Comparison of ENCODE assay signal across 30 cellular contexts in the genomic region with DNA sequence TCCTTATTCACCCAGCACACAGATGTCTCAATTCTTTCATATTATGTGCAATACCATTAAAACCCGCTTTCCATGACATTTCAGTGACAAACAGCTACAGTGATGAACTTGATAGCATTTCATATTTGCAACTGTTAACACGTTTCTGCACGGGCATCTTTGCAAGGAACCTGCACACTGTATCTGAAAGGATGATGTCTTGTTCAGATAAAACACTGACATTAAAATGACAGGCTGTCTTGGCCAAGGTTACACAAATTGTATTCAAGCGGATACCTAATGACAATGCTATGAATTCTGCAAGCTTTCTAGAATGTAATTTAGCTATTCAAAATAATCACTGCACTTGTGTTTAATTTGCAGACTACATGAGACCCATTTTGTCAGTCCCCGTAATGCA.
DNase-seq lines count a peak whose midpoint lies in the region; ATAC-seq, FAIRE-seq and TF ChIP-seq lines count a peak whose summit lies in the region.
"Had no signal": no experiment of that assay in that cellular context is flagged by ENCODE, and none has a peak within 500 bp of the region (broad histone marks: within the 10 kb centered on the region; RNA-seq: fewer than 3 reads in every experiment).

No MANE protein-coding gene starts in this region.

- H3K36me3 ChIP-seq in adrenal gland (replicated peaks in 1 of 2) = no peaks in the 10 kb centered on the region
- H3K36me3 ChIP-seq: breast epithelium, neural progenitor cell, vagina had no signal

- no peak for DNase-seq in activated T-cell treated with anti-CD3 and anti-CD28 coated beads, Interleukin-2, amount 50 U/mL, for 72 hours
- DNase-seq in activated T-cell treated with anti-CD3 and anti-CD28 coated beads, Interleukin-2, amount 50 U/mL, for 1 hour = no peak
- DNase-seq in D721Med (ENCODE audit: insufficient read length, low spot score) (no peak), osteocyte (ENCODE audit: extremely low spot score, unreplicated experiment) (no peak), NCI-H2227 (lab: John Stamatoyannopoulos, UW; ENCODE audit: unreplicated experiment) (no peak), adrenal gland (no peak)
- DNase-seq in activated naive CD8-positive, alpha-beta T cell treated with anti-CD3 and anti-CD28 coated beads, Interleukin-2, amount 50 U/mL, for 24 hours = no peak
- no peak for DNase-seq in natural killer cell treated with Interleukin-12 subunit alpha and Interleukin-12 subunit beta and Interleukin-15 and Interleukin-18, amount 100 ng/mL, for 72 hours (ENCODE audit: low spot score)
- DNase-seq: activated CD8-positive, alpha-beta memory T cell treated with anti-CD3 and anti-CD28 coated beads for 24 hours; activated naive CD4-positive, alpha-beta T cell treated with Interleukin-2 at 50 U/mL for 16 hours; activated T-cell treated with anti-CD3 and anti-CD28 coated beads, Interleukin-2, amount 50 U/mL, for 24 hours; anterior cingulate cortex; DMS 273 treated with DMSO at 0.1 percent for 48 hours; effector CD8-positive, alpha-beta T cell; KG1; MG63; NCI-H1417 treated with DMSO at 0.1 percent for 48 hours; NCI-H2081; NCI-H226; NCI-H526 treated with DMSO at 0.1 percent for 48 hours; SHP77; stimulated activated CD4-positive, alpha-beta T cell treated with anti-CD3 and anti-CD28 coated beads, Interleukin-1b, Interleukin-23, amount 100 ng/mL, for 48 hours; thyroid gland had no signal

- no peak overlapping the region for H3K4me3 ChIP-seq in adrenal gland
- H3K4me3 ChIP-seq: A549, breast epithelium, MG63, neural progenitor cell, smooth muscle cell, thyroid gland, vagina had no signal

- H3K4me3 Mint-ChIP-seq in activated T-cell treated with anti-CD3 and anti-CD28 coated beads, Interleukin-2, amount 50 U/mL, for 72 hours = peak overlapping the region in 1 of 2 donors; percentile 30
- no peak overlapping the region for H3K4me3 Mint-ChIP-seq in activated naive CD8-positive, alpha-beta T cell treated with anti-CD3 and anti-CD28 coated beads, Interleukin-2, amount 50 U/mL, for 24 hours
- no peak overlapping the region for H3K4me3 Mint-ChIP-seq in osteocyte (ENCODE audit: unreplicated experiment)
- no peak overlapping the region for H3K4me3 Mint-ChIP-seq in natural killer cell treated with Interleukin-12 subunit alpha and Interleukin-12 subunit beta and Interleukin-15 and Interleukin-18, amount 100 ng/mL, for 72 hours
- H3K4me3 Mint-ChIP-seq: activated T-cell treated with anti-CD3 and anti-CD28 coated beads, Interleukin-2, amount 50 U/mL, for 24 hours; neural progenitor cell had no signal

- no peaks in the 10 kb centered on the region for H3K27me3 ChIP-seq in adrenal gland
- H3K27me3 ChIP-seq: breast epithelium, MG63, neural progenitor cell, thyroid gland, vagina had no signal

- no peak for ATAC-seq in activated T-cell treated with anti-CD3 and anti-CD28 coated beads, Interleukin-2, amount 50 U/mL, for 72 hours (replicated peaks in 1 of 2)
- ATAC-seq in activated naive CD8-positive, alpha-beta T cell treated with anti-CD3 and anti-CD28 coated beads, Interleukin-2, amount 50 U/mL, for 24 hours = no peak
- no peak for ATAC-seq in natural killer cell treated with Interleukin-12 subunit alpha and Interleukin-12 subunit beta and Interleukin-15 and Interleukin-18, amount 100 ng/mL, for 72 hours
- ATAC-seq: A549 had no signal

- peaks cover 5 to 19% of the 10 kb centered on the region in 2 donors for H3K4me1 ChIP-seq in adrenal gland (replicated peaks in 1 of 2)
- H3K4me1 ChIP-seq: parathyroid adenoma had no signal

- intact Hi-C loops in adrenal gland (cut with DNase I) = no loop called here

- TF ChIP-seq CTCF in D721Med (IDR thresholded peaks at IDR 0.05; ENCODE audit: insufficient read depth, missing control alignments) (no peak), osteocyte (IDR thresholded peaks at IDR 0.05) (no peak), adrenal gland (IDR thresholded peaks at IDR 0.05) (no peak)

- H3K27ac Mint-ChIP-seq in activated T-cell treated with anti-CD3 and anti-CD28 coated beads, Interleukin-2, amount 50 U/mL, for 72 hours = peak overlapping the region; percentile 68
- peak overlapping the region; percentile 91 for H3K27ac Mint-ChIP-seq in activated naive CD8-positive, alpha-beta T cell treated with anti-CD3 and anti-CD28 coated beads, Interleukin-2, amount 50 U/mL, for 24 hours
- peak overlapping the region; percentile 84 for H3K27ac Mint-ChIP-seq in osteocyte (ENCODE audit: unreplicated experiment)
- peak overlapping the region in 1 of 2 donors; percentile 76 for H3K27ac Mint-ChIP-seq in natural killer cell treated with Interleukin-12 subunit alpha and Interleukin-12 subunit beta and Interleukin-15 and Interleukin-18, amount 100 ng/mL, for 72 hours
- H3K27ac Mint-ChIP-seq: activated T-cell treated with anti-CD3 and anti-CD28 coated beads, Interleukin-2, amount 50 U/mL, for 24 hours; neural progenitor cell had no signal

- H3K4me1 Mint-ChIP-seq in activated T-cell treated with anti-CD3 and anti-CD28 coated beads, Interleukin-2, amount 50 U/mL, for 72 hours (ENCODE audit: low read depth) = peaks cover 31% of the 10 kb centered on the region
- peaks cover 100% of the 10 kb centered on the region for H3K4me1 Mint-ChIP-seq in activated naive CD8-positive, alpha-beta T cell treated with anti-CD3 and anti-CD28 coated beads, Interleukin-2, amount 50 U/mL, for 24 hours
- peaks cover 99% of the 10 kb centered on the region for H3K4me1 Mint-ChIP-seq in osteocyte (ENCODE audit: unreplicated experiment)
- H3K4me1 Mint-ChIP-seq in natural killer cell treated with Interleukin-12 subunit alpha and Interleukin-12 subunit beta and Interleukin-15 and Interleukin-18, amount 100 ng/mL, for 72 hours (ENCODE audit: low read depth in 2 of 2) = peaks cover 49 to 75% of the 10 kb centered on the region in 2 donors

- WGBS in adrenal gland, 4 donors = 91 to 95% (median 93%) methylated on average over 5 of the region's 5 CpGs

- no peaks in the 10 kb centered on the region for H3K9me3 Mint-ChIP-seq in activated T-cell treated with anti-CD3 and anti-CD28 coated beads, Interleukin-2, amount 50 U/mL, for 72 hours
- no peaks in the 10 kb centered on the region for H3K9me3 Mint-ChIP-seq in activated naive CD8-positive, alpha-beta T cell treated with anti-CD3 and anti-CD28 coated beads, Interleukin-2, amount 50 U/mL, for 24 hours
- no peaks in the 10 kb centered on the region for H3K9me3 Mint-ChIP-seq in osteocyte (ENCODE audit: unreplicated experiment)
- H3K9me3 Mint-ChIP-seq in natural killer cell treated with Interleukin-12 subunit alpha and Interleukin-12 subunit beta and Interleukin-15 and Interleukin-18, amount 100 ng/mL, for 72 hours = no peaks in the 10 kb centered on the region
- H3K9me3 Mint-ChIP-seq: activated T-cell treated with anti-CD3 and anti-CD28 coated beads, Interleukin-2, amount 50 U/mL, for 24 hours; neural progenitor cell had no signal

- no peak overlapping the region for H3K27ac ChIP-seq in adrenal gland
- H3K27ac ChIP-seq: neural progenitor cell, parathyroid adenoma had no signal

- H3K36me3 Mint-ChIP-seq in activated T-cell treated with anti-CD3 and anti-CD28 coated beads, Interleukin-2, amount 50 U/mL, for 72 hours (ENCODE audit: insufficient read depth in 2 of 2) = peaks cover 15 to 31% of the 10 kb centered on the region in 2 donors
- peaks cover 71% of the 10 kb centered on the region for H3K36me3 Mint-ChIP-seq in activated naive CD8-positive, alpha-beta T cell treated with anti-CD3 and anti-CD28 coated beads, Interleukin-2, amount 50 U/mL, for 24 hours (ENCODE audit: low read depth)
- peaks cover 26% of the 10 kb centered on the region for H3K36me3 Mint-ChIP-seq in osteocyte (ENCODE audit: unreplicated experiment)
- peaks cover 9% of the 10 kb centered on the region for H3K36me3 Mint-ChIP-seq in natural killer cell treated with Interleukin-12 subunit alpha and Interleukin-12 subunit beta and Interleukin-15 and Interleukin-18, amount 100 ng/mL, for 72 hours
- H3K36me3 Mint-ChIP-seq: neural progenitor cell had no signal

- H3K27me3 Mint-ChIP-seq in activated T-cell treated with anti-CD3 and anti-CD28 coated beads, Interleukin-2, amount 50 U/mL, for 72 hours (ENCODE audit: low read depth) = no peaks in the 10 kb centered on the region
- no peaks in the 10 kb centered on the region for H3K27me3 Mint-ChIP-seq in activated naive CD8-positive, alpha-beta T cell treated with anti-CD3 and anti-CD28 coated beads, Interleukin-2, amount 50 U/mL, for 24 hours
- no peaks in the 10 kb centered on the region for H3K27me3 Mint-ChIP-seq in osteocyte (ENCODE audit: unreplicated experiment)
- no peaks in the 10 kb centered on the region for H3K27me3 Mint-ChIP-seq in natural killer cell treated with Interleukin-12 subunit alpha and Interleukin-12 subunit beta and Interleukin-15 and Interleukin-18, amount 100 ng/mL, for 72 hours
- H3K27me3 Mint-ChIP-seq: activated T-cell treated with anti-CD3 and anti-CD28 coated beads, Interleukin-2, amount 50 U/mL, for 24 hours had no signal

- TF ChIP-seq POLR2A in adrenal gland (IDR thresholded peaks at IDR 0.05) = no peak

- no peaks in the 10 kb centered on the region for H3K9me3 ChIP-seq in adrenal gland (replicated peaks in 1 of 3)
- H3K9me3 ChIP-seq: A549, breast epithelium, MG63, thyroid gland, vagina had no signal

- peak; percentile 41 for FAIRE-seq in D721Med (lab: Jason Lieb, UNC)
- FAIRE-seq: A549, GM19239 had no signal
